11 cellular contexts compared by ENCODE assay signal in the genomic region with DNA sequence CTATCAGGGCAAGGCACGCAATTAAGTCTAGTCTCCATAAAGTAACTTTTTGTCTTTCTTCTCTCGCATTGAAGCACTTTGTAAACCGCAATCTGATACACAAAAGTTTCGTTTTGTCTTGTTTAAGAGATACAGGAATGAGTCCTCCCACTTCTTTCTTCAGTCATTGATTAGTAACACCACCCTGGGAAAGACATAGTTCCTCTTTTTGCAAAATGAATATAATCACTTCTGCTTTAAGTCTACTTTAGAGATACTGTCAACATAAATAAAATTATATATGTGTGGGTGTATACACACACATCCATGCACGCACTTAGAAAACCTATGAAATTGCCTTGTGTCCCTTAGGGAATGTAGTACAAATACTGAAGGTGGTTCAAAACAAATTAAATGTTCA. TPM values are rescaled to one million over a fixed set of nuclear protein-coding genes. Genes with fewer than 3 reads are reported as not detected.
DNase-seq lines count a peak whose midpoint lies in the region; ATAC-seq and TF ChIP-seq lines count a peak whose summit lies in the region.
"Had no signal": no experiment of that assay in that cellular context is flagged by ENCODE, and none has a peak within 500 bp of the region (broad histone marks: within the 10 kb centered on the region; RNA-seq: fewer than 3 reads in every experiment).

No MANE protein-coding gene starts in this region.

- 84 to 89% methylated on average over 5 of the region's 5 CpGs for WGBS in upper lobe of left lung, 2 donors

- H3K27ac ChIP-seq in upper lobe of left lung = no peak overlapping the region

- no peak for TF ChIP-seq POLR2A in upper lobe of left lung (IDR thresholded peaks at IDR 0.05)

- TF ChIP-seq CTCF in upper lobe of left lung (IDR thresholded peaks at IDR 0.05) (no peak), WTC11 (IDR thresholded peaks at IDR 0.05) (no peak)

- ATAC-seq in GM18499 (IDR thresholded peaks at IDR 0.05; ENCODE audit: insufficient read depth, unreplicated experiment) (peak; percentile 85), GM21360 (IDR thresholded peaks at IDR 0.05; ENCODE audit: unreplicated experiment) (peak; percentile 82), HG03095 (IDR thresholded peaks at IDR 0.05; ENCODE audit: unreplicated experiment) (peak; percentile 87), upper lobe of left lung (ENCODE audit: low FRiP score in 2 of 2) (no peak), WTC11 (no peak)
- ATAC-seq: CD8-positive, alpha-beta T cell had no signal

- DNase-seq in OCI-M1 (lab: John Stamatoyannopoulos, UW) (peak; percentile 94), upper lobe of left lung (no peak), WTC11 (ENCODE audit: low spot score) (no peak)
- DNase-seq in activated naive CD4-positive, alpha-beta T cell treated with Interleukin-2 at 50 U/mL for 16 hours = no peak
- no peak for DNase-seq in stimulated activated CD4-positive, alpha-beta T cell treated with anti-CD3 and anti-CD28 coated beads, Interleukin-4, amount 100 ng/mL, for 4 hours
- DNase-seq: CD8-positive, alpha-beta T cell; NCI-H2081 had no signal

- TF ChIP-seq EP300 in upper lobe of left lung (IDR thresholded peaks at IDR 0.05) = no peak

- H3K27ac Mint-ChIP-seq in WTC11 = no peak overlapping the region
- H3K27ac Mint-ChIP-seq: CD8-positive, alpha-beta T cell; dendritic cell treated with granulocyte-macrophage colony-stimulating factor and Interleukin-4, amounts not matched to agents 40 ng/mL and 50 ng/mL, for 4 days had no signal

- peaks cover 4% of the 10 kb centered on the region for H3K36me3 Mint-ChIP-seq in WTC11

- no peak overlapping the region for H3K4me3 Mint-ChIP-seq in WTC11
- H3K4me3 Mint-ChIP-seq: CD8-positive, alpha-beta T cell; dendritic cell treated with granulocyte-macrophage colony-stimulating factor and Interleukin-4, amounts not matched to agents 40 ng/mL and 50 ng/mL, for 4 days had no signal

- POLR2A ChIA-PET in WTC11 (lab: Charles Lee) = interaction anchor here (0.7 kb wide), 1 partner anchor 276 kb away, joined by 6 read pairs; no protein-coding TSS in a partner anchor

- H3K4me1 Mint-ChIP-seq in WTC11 = no peaks in the 10 kb centered on the region

- H3K27me3 Mint-ChIP-seq in WTC11 (ENCODE audit: low read depth) = no peaks in the 10 kb centered on the region
- H3K27me3 Mint-ChIP-seq: dendritic cell treated with granulocyte-macrophage colony-stimulating factor and Interleukin-4, amounts not matched to agents 40 ng/mL and 50 ng/mL, for 4 days had no signal

- no peaks in the 10 kb centered on the region for H3K9me3 ChIP-seq in upper lobe of left lung

- H3K27me3 ChIP-seq in upper lobe of left lung = no peaks in the 10 kb centered on the region

- H3K36me3 ChIP-seq in upper lobe of left lung = peaks cover 0 to 18% (median 10%) of the 10 kb centered on the region in 4 donors

- CTCF ChIA-PET in WTC11 (lab: Charles Lee) = interaction anchor here (1.6 to 2.0 kb wide), 2 partner anchors 9 to 20 kb away, joined by 4 to 15 read pairs; no protein-coding TSS in a partner anchor

- peaks cover 0 to 4% (median 1%) of the 10 kb centered on the region in 4 donors for H3K4me1 ChIP-seq in upper lobe of left lung

- no peaks in the 10 kb centered on the region for H3K9me3 Mint-ChIP-seq in WTC11
- H3K9me3 Mint-ChIP-seq: CD8-positive, alpha-beta T cell; dendritic cell treated with granulocyte-macrophage colony-stimulating factor and Interleukin-4, amounts not matched to agents 40 ng/mL and 50 ng/mL, for 4 days had no signal

- H3K4me3 ChIP-seq in upper lobe of left lung = no peak overlapping the region

TF ChIP-seq in WTC11, 78 proteins besides CTCF, POLR2A, EP300 and RAD21:
- TF ChIP-seq TEAD4 (CRISPR knock-in tag; IDR thresholded peaks at IDR 0.05) = no peak
- no peak for TF ChIP-seq IRF2 (CRISPR knock-in tag; IDR thresholded peaks at IDR 0.05; ENCODE audit: borderline replicate concordance, low read depth)
- TF ChIP-seq, protein P1, sequence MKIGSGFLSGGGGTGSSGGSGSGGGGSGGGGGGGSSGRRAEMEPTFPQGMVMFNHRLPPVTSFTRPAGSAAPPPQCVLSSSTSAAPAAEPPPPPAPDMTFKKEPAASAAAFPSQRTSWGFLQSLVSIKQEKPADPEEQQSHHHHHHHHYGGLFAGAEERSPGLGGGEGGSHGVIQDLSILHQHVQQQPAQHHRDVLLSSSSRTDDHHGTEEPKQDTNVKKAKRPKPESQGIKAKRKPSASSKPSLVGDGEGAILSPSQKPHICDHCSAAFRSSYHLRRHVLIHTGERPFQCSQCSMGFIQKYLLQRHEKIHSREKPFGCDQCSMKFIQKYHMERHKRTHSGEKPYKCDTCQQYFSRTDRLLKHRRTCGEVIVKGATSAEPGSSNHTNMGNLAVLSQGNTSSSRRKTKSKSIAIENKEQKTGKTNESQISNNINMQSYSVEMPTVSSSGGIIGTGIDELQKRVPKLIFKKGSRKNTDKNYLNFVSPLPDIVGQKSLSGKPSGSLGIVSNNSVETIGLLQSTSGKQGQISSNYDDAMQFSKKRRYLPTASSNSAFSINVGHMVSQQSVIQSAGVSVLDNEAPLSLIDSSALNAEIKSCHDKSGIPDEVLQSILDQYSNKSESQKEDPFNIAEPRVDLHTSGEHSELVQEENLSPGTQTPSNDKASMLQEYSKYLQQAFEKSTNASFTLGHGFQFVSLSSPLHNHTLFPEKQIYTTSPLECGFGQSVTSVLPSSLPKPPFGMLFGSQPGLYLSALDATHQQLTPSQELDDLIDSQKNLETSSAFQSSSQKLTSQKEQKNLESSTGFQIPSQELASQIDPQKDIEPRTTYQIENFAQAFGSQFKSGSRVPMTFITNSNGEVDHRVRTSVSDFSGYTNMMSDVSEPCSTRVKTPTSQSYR (CRISPR knock-in tag; IDR thresholded peaks at IDR 0.05) = no peak
- TF ChIP-seq, protein P2, sequence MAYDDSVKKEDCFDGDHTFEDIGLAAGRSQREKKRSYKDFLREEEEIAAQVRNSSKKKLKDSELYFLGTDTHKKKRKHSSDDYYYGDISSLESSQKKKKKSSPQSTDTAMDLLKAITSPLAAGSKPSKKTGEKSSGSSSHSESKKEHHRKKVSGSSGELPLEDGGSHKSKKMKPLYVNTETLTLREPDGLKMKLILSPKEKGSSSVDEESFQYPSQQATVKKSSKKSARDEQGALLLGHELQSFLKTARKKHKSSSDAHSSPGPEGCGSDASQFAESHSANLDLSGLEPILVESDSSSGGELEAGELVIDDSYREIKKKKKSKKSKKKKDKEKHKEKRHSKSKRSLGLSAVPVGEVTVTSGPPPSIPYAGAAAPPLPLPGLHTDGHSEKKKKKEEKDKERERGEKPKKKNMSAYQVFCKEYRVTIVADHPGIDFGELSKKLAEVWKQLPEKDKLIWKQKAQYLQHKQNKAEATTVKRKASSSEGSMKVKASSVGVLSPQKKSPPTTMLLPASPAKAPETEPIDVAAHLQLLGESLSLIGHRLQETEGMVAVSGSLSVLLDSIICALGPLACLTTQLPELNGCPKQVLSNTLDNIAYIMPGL (CRISPR knock-in tag; IDR thresholded peaks at IDR 0.05) = no peak
- TF ChIP-seq, protein P3, sequence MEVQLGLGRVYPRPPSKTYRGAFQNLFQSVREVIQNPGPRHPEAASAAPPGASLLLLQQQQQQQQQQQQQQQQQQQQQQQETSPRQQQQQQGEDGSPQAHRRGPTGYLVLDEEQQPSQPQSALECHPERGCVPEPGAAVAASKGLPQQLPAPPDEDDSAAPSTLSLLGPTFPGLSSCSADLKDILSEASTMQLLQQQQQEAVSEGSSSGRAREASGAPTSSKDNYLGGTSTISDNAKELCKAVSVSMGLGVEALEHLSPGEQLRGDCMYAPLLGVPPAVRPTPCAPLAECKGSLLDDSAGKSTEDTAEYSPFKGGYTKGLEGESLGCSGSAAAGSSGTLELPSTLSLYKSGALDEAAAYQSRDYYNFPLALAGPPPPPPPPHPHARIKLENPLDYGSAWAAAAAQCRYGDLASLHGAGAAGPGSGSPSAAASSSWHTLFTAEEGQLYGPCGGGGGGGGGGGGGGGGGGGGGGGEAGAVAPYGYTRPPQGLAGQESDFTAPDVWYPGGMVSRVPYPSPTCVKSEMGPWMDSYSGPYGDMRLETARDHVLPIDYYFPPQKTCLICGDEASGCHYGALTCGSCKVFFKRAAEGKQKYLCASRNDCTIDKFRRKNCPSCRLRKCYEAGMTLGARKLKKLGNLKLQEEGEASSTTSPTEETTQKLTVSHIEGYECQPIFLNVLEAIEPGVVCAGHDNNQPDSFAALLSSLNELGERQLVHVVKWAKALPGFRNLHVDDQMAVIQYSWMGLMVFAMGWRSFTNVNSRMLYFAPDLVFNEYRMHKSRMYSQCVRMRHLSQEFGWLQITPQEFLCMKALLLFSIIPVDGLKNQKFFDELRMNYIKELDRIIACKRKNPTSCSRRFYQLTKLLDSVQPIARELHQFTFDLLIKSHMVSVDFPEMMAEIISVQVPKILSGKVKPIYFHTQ (CRISPR knock-in tag; IDR thresholded peaks at IDR 0.05) = no peak
- TF ChIP-seq, protein P4, sequence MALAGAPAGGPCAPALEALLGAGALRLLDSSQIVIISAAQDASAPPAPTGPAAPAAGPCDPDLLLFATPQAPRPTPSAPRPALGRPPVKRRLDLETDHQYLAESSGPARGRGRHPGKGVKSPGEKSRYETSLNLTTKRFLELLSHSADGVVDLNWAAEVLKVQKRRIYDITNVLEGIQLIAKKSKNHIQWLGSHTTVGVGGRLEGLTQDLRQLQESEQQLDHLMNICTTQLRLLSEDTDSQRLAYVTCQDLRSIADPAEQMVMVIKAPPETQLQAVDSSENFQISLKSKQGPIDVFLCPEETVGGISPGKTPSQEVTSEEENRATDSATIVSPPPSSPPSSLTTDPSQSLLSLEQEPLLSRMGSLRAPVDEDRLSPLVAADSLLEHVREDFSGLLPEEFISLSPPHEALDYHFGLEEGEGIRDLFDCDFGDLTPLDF (CRISPR knock-in tag; IDR thresholded peaks at IDR 0.05) = no peak
- no peak for TF ChIP-seq GABPB1 (CRISPR knock-in tag; IDR thresholded peaks at IDR 0.05)

RNA-seq across cellular contexts. Expression of a gene that starts 11.7 kb away (rescaled TPM):
- 10 to 100 TPM in 5 of 6 donors, 1 to 10 TPM in 1; 8.8 to 18.8 (median 15.1) TPM for total RNA-seq in upper lobe of left lung
- total RNA-seq in WTC11 (2021) = 20.5 to 22.8 TPM (median 21.6 TPM) in 3 replicates

Comparison
In these comparisons a context has a peak if more than half of its experiments do, and no peak if none do; other contexts are left out.
1. ATAC-seq: peak in GM18499 (single experiment), GM21360 (single experiment) and HG03095 (single experiment); none in upper lobe of left lung (0 of 2) and WTC11 (single experiment).